In the genomic region with DNA sequence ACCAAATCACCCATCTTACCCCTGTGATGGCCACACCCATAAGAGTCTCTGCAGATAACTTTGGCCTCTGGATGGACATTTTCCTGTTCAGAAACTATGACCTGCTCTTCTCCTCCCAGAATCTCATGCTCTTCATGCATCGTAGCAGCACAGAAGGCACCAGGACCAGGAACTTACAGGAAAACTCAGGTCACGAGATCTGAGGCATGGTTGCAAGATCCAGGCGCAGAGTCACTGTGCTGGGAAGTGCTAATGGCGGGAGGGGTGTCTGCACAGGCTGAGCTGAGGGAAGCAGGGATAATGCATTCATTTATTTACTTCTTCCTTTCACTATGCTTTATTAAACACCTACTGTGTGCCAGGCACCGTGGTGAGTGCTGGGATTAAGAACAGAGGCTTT, we compare ENCODE assay signal across 17 cellular contexts. TPM values are rescaled to one million over a fixed set of nuclear protein-coding genes. Genes with fewer than 3 reads are reported as not detected.
DNase-seq lines count a peak whose midpoint lies in the region; ATAC-seq and TF ChIP-seq lines count a peak whose summit lies in the region.
"Had no signal": no experiment of that assay in that cellular context is flagged by ENCODE, and none has a peak within 500 bp of the region (broad histone marks: within the 10 kb centered on the region; RNA-seq: fewer than 3 reads in every experiment).

No MANE protein-coding gene starts in this region.

- no peaks in the 10 kb centered on the region for H3K36me3 Mint-ChIP-seq in stimulated activated naive B cell treated with anti-CD40 and anti-IgM and Interleukin-4, amounts not matched to agents 10 μg/mL and 1 μg/mL and 100 μg/mL, for 72 hours
- H3K36me3 Mint-ChIP-seq: CD4-positive, alpha-beta memory T cell had no signal

- H3K27me3 Mint-ChIP-seq in stimulated activated naive B cell treated with anti-CD40 and anti-IgM and Interleukin-4, amounts not matched to agents 10 μg/mL and 1 μg/mL and 100 μg/mL, for 72 hours: peaks cover 9 to 19% of the 10 kb centered on the region in 2 donors

- H3K27ac Mint-ChIP-seq in stimulated activated naive B cell treated with anti-CD40 and anti-IgM and Interleukin-4, amounts not matched to agents 10 μg/mL and 1 μg/mL and 100 μg/mL, for 72 hours: no peak overlapping the region

- no peak for TF ChIP-seq CTCF in left ventricle myocardium inferior (IDR thresholded peaks at IDR 0.05; ENCODE audit: borderline replicate concordance)
- TF ChIP-seq CTCF in RWPE2 (IDR thresholded peaks at IDR 0.05; ENCODE audit: poor library complexity, severe bottlenecking): no peak
- no peak for TF ChIP-seq CTCF in left lung (IDR thresholded peaks at IDR 0.05)

- in situ Hi-C loops in KBM-7 (cut with MboI; ENCODE audit: low pct_unique_long_range_greater_than_20kb, low sequenced_read_pairs): no loop called here

- no peak overlapping the region for H3K4me3 Mint-ChIP-seq in stimulated activated naive B cell treated with anti-CD40 and anti-IgM and Interleukin-4, amounts not matched to agents 10 μg/mL and 1 μg/mL and 100 μg/mL, for 72 hours
- H3K4me3 Mint-ChIP-seq: CD4-positive, alpha-beta memory T cell had no signal

- intact Hi-C loops in left ventricle myocardium inferior (cut with micrococcal nuclease): no loop called here
- intact Hi-C loops in right cardiac atrium (cut with DNase I): loop anchor here in 1 of 4 donors (10.0 kb wide), 1 partner anchor 401 kb away; no protein-coding TSS in a partner anchor
- intact Hi-C loops in left lung (cut with DNase I): no loop called here

- H3K27me3 ChIP-seq in left ventricle myocardium inferior (ENCODE audit: low read depth) (no peaks in the 10 kb centered on the region), right cardiac atrium (ENCODE audit: control insufficient read depth, insufficient read depth) (no peaks in the 10 kb centered on the region), RWPE2 (ENCODE audit: insufficient read depth, poor library complexity, severe bottlenecking) (no peaks in the 10 kb centered on the region), left lung (no peaks in the 10 kb centered on the region)

- H3K4me3 ChIP-seq in left ventricle myocardium inferior (no peak overlapping the region), right cardiac atrium (ENCODE audit: low read length) (no peak overlapping the region), RWPE2 (ENCODE audit: severe bottlenecking) (no peak overlapping the region), left lung (no peak overlapping the region)

- no peak for ATAC-seq in right cardiac atrium
- no peak for ATAC-seq in RWPE2 (ENCODE audit: low read depth)
- ATAC-seq in left lung: peak; percentile 25
- no peak for ATAC-seq in stimulated activated naive B cell treated with anti-CD40 and anti-IgM and Interleukin-4, amounts not matched to agents 10 μg/mL and 1 μg/mL and 100 μg/mL, for 72 hours (replicated peaks)

- H3K4me1 Mint-ChIP-seq in stimulated activated naive B cell treated with anti-CD40 and anti-IgM and Interleukin-4, amounts not matched to agents 10 μg/mL and 1 μg/mL and 100 μg/mL, for 72 hours: peaks cover 10 to 17% of the 10 kb centered on the region in 2 donors

- H3K4me1 ChIP-seq in left ventricle myocardium inferior (peaks cover 17% of the 10 kb centered on the region), right cardiac atrium (ENCODE audit: control insufficient read depth, insufficient read depth, low read length) (no peaks in the 10 kb centered on the region), RWPE2 (ENCODE audit: insufficient read depth, poor library complexity, severe bottlenecking) (peaks cover 7% of the 10 kb centered on the region), left lung (peaks cover 8 to 35% of the 10 kb centered on the region in 2 donors)

- H3K9me3 ChIP-seq in left ventricle myocardium inferior (replicated peaks) (no peaks in the 10 kb centered on the region), right cardiac atrium (ENCODE audit: control insufficient read depth, low read length) (no peaks in the 10 kb centered on the region), RWPE2 (ENCODE audit: severe bottlenecking) (no peaks in the 10 kb centered on the region), left lung (no peaks in the 10 kb centered on the region)

- WGBS in right cardiac atrium: 57% methylated on average over 5 of the region's 5 CpGs

- DNase-seq in left ventricle myocardium inferior (no peak), right cardiac atrium (no peak), RWPE2 (ENCODE audit: low spot score) (no peak), left lung (peak in 1 of 2 donors; percentile 44), NCI-H82 (lab: John Stamatoyannopoulos, UW) (no peak), LoVo (ENCODE audit: low spot score) (no peak), KBM-7 (no peak)
- DNase-seq in stimulated activated naive B cell treated with anti-CD40 and anti-IgM and Interleukin-4, amounts not matched to agents 10 μg/mL and 1 μg/mL and 100 μg/mL, for 72 hours: no peak
- DNase-seq: CD4-positive, alpha-beta memory T cell; DMS79 treated with DMSO at 0.1 percent for 48 hours; GDM1; Karpas-422; MV-4-11; NCI-H1417 treated with DMSO at 0.1 percent for 48 hours; NCI-H2029; NCI-H510A; SIG-M5 had no signal

- H3K27ac ChIP-seq in left ventricle myocardium inferior (replicated peaks) (peak overlapping the region; percentile 53), right cardiac atrium (ENCODE audit: low read length) (no peak overlapping the region), RWPE2 (ENCODE audit: poor library complexity, severe bottlenecking) (peak overlapping the region; percentile 15), left lung (no peak overlapping the region)

- no peaks in the 10 kb centered on the region for H3K9me3 Mint-ChIP-seq in stimulated activated naive B cell treated with anti-CD40 and anti-IgM and Interleukin-4, amounts not matched to agents 10 μg/mL and 1 μg/mL and 100 μg/mL, for 72 hours
- H3K9me3 Mint-ChIP-seq: CD4-positive, alpha-beta memory T cell had no signal

- H3K36me3 ChIP-seq in left ventricle myocardium inferior (no peaks in the 10 kb centered on the region), RWPE2 (ENCODE audit: low read depth) (no peaks in the 10 kb centered on the region), left lung (no peaks in the 10 kb centered on the region)

RNA-seq across cellular contexts. Expression of gene LOXL4, which starts 48.2 kb away (rescaled TPM):
- total RNA-seq in left ventricle myocardium inferior (1.4 TPM), right cardiac atrium (under 1 TPM; 0.59 to 0.96 (median 0.79) TPM), left lung (1 to 10 TPM; 2.5 to 5.4 TPM)
- 0.77 TPM for polyA plus RNA-seq in right cardiac atrium
- total RNA-seq: CD4-positive, alpha-beta memory T cell had no signal

Comparison
In these comparisons a context has a peak if more than half of its experiments do, and no peak if none do; other contexts are left out.
1. H3K27ac ChIP-seq: peak in left ventricle myocardium inferior (single experiment) and RWPE2 (single experiment); none in right cardiac atrium (single experiment) and left lung (0 of 2).